14 cellular contexts compared by ENCODE assay signal in the genomic region with DNA sequence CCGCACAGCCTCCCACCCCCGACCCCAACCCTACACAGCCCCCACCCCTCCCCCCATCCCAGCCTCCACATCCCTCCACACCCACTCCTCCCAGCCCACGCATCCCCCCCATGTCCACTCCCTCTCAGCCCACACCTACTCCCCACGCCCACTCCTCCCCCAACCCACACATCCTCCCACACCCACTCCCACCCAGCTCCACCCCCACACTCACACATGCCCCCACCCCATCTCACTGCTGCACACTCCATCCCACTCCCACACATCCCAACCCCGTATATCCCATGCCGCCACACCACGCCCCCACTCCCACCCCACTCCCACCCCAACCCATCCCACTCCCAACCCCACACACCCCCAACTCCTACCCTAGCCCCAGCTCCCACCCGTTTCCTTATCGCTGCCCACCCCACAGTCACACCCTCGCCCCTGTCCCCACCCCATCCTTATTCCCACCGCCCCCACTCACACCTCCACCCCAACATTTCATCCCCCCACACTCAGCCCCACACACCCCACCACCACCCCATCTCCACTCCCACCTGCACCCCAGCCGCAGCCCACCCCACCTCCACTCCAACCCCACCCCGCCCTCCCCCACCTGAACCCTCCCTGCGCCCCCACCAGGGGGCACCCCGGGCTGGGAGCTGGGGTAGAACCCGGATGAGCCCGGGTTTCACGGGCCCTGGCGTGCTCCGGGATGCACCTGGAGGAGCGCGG.
"Had no signal": no experiment of that assay in that cellular context is flagged by ENCODE, and none has a peak within 500 bp of the region (broad histone marks: within the 10 kb centered on the region; RNA-seq: fewer than 3 reads in every experiment).

No MANE protein-coding gene starts in this region.

- H3K4me3 ChIP-seq: thyroid gland had no signal

- H3K27ac ChIP-seq: breast epithelium, thyroid gland, VCaP had no signal

- FAIRE-seq: urothelium cell line had no signal

- H3K27me3 Mint-ChIP-seq: activated CD4-positive, alpha-beta T cell treated with anti-CD3 and anti-CD28 coated beads for 36 hours; activated CD8-positive, alpha-beta T cell treated with anti-CD3 and anti-CD28 coated beads for 36 hours; naive B cell had no signal

- H3K36me3 Mint-ChIP-seq: naive B cell had no signal

- H3K4me3 Mint-ChIP-seq: activated CD4-positive, alpha-beta T cell treated with anti-CD3 and anti-CD28 coated beads for 36 hours; activated CD8-positive, alpha-beta T cell treated with anti-CD3 and anti-CD28 coated beads for 36 hours; activated naive CD8-positive, alpha-beta T cell treated with anti-CD3 and anti-CD28 coated beads, Interleukin-2, amount 10 ng/mL, durations not matched to agents 7 days and 5 days; activated T-cell treated with anti-CD3 and anti-CD28 coated beads, Interleukin-2, amount 50 U/mL, for 72 hours; naive B cell had no signal

- H3K9me3 Mint-ChIP-seq: activated CD8-positive, alpha-beta T cell treated with anti-CD3 and anti-CD28 coated beads for 36 hours; activated naive CD8-positive, alpha-beta T cell treated with anti-CD3 and anti-CD28 coated beads, Interleukin-2, amount 10 ng/mL, durations not matched to agents 7 days and 5 days had no signal

- H3K36me3 ChIP-seq: breast epithelium, thyroid gland had no signal

- H3K9me3 ChIP-seq: thyroid gland had no signal

- H3K4me1 Mint-ChIP-seq: activated CD4-positive, alpha-beta T cell treated with anti-CD3 and anti-CD28 coated beads for 36 hours; activated naive CD8-positive, alpha-beta T cell treated with anti-CD3 and anti-CD28 coated beads, Interleukin-2, amount 10 ng/mL, durations not matched to agents 7 days and 5 days; naive B cell had no signal

- DNase-seq: activated CD8-positive, alpha-beta memory T cell treated with anti-CD3 and anti-CD28 coated beads, Interleukin-2, amount 50 U/mL, for 4 hours; activated CD8-positive, alpha-beta T cell treated with anti-CD3 and anti-CD28 coated beads for 36 hours; activated naive CD8-positive, alpha-beta T cell treated with anti-CD3 and anti-CD28 coated beads, Interleukin-2, amount 10 ng/mL, durations not matched to agents 7 days and 5 days; activated T-cell treated with anti-CD3 and anti-CD28 coated beads, Interleukin-2, amount 50 U/mL, for 72 hours; anterior cingulate cortex; glutamatergic neuron; naive B cell; retina; stimulated activated CD4-positive, alpha-beta T cell treated with anti-CD3 and anti-CD28 coated beads, Interleukin-4, amount 100 ng/mL, for 24 hours; thyroid gland had no signal

- H3K4me1 ChIP-seq: breast epithelium, thyroid gland had no signal

- H3K27me3 ChIP-seq: breast epithelium, thyroid gland had no signal

- ATAC-seq: activated CD4-positive, alpha-beta T cell treated with anti-CD3 and anti-CD28 coated beads for 36 hours; activated CD8-positive, alpha-beta T cell treated with anti-CD3 and anti-CD28 coated beads for 36 hours had no signal

- H3K27ac Mint-ChIP-seq: activated CD4-positive, alpha-beta T cell treated with anti-CD3 and anti-CD28 coated beads for 36 hours; activated CD8-positive, alpha-beta T cell treated with anti-CD3 and anti-CD28 coated beads for 36 hours; activated naive CD8-positive, alpha-beta T cell treated with anti-CD3 and anti-CD28 coated beads, Interleukin-2, amount 10 ng/mL, durations not matched to agents 7 days and 5 days; activated T-cell treated with anti-CD3 and anti-CD28 coated beads, Interleukin-2, amount 50 U/mL, for 72 hours; naive B cell had no signal
